25 cellular contexts compared by ENCODE assay signal in the genomic region with DNA sequence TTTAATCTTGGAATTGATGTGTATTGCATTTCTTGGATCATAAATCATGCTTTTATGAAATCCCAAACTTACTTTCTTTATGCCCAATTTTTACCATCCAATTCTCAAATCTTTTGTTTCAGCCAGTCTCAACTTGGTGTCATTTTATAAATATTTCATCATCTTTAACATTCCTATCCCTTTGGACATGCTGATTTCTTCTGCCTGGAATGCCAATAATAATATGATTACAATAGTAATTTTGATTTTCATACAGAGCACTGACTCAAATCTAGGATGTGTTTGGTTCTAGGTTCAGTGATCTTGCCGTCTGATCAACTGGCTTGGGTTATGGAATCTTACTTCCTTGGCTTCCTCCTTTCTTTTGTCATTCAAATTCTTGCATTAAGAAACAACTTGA. TPM values are rescaled to one million over a fixed set of nuclear protein-coding genes. Genes with fewer than 3 reads are reported as not detected.
DNase-seq lines count a peak whose midpoint lies in the region; ATAC-seq, FAIRE-seq and TF ChIP-seq lines count a peak whose summit lies in the region.
"Had no signal": no experiment of that assay in that cellular context is flagged by ENCODE, and none has a peak within 500 bp of the region (broad histone marks: within the 10 kb centered on the region; RNA-seq: fewer than 3 reads in every experiment).

No MANE protein-coding gene starts in this region.

- H3K27ac ChIP-seq in H1 (ENCODE audit: low read depth, low read length) (no peak overlapping the region), osteoblast (ENCODE audit: low read depth, low read length) (peak overlapping the region; percentile 71), HepG2 (ENCODE audit: extremely low read length, insufficient read depth, low read length) (no peak overlapping the region)
- H3K27ac ChIP-seq: lower lobe of right lung, Peyer's patch, SJCRH30, tibial nerve had no signal

- intact Hi-C loops in HepG2 (cut with micrococcal nuclease; ENCODE audit: unreplicated experiment): no loop called here

- H3K56ac ChIP-seq in H1 (replicated peaks; ENCODE audit: insufficient read length, low read depth, low read length): peak overlapping the region; percentile 8

- H3K4me1 ChIP-seq in H1 (replicated peaks in 1 of 4; ENCODE audit: control insufficient read depth in 3 of 4, insufficient read depth in 4 of 4, low read length in 3 of 4) (peaks cover 3 to 28% (median 15%) of the 10 kb centered on the region in 4 experiments; a peak in 6 of 7 replicates), osteoblast (ENCODE audit: insufficient read depth, low read length) (peaks cover 24% of the 10 kb centered on the region), HepG2 (ENCODE audit: insufficient read depth, low read length) (no peaks in the 10 kb centered on the region)
- H3K4me1 ChIP-seq: BE2C, Peyer's patch, SJCRH30 had no signal

- H2BK5ac ChIP-seq in H1 (ENCODE audit: low read depth, low read length): no peak overlapping the region

- peak overlapping the region; percentile 71 for H4K5ac ChIP-seq in H1 (ENCODE audit: insufficient read length, low read depth, low read length)

- no peak for ATAC-seq in HepG2
- ATAC-seq: natural killer cell had no signal

- H3K9ac ChIP-seq in H1 (replicated peaks in 1 of 4; ENCODE audit: extremely low read depth in 1 of 4, low read depth in 3 of 4, low read length in 3 of 4): no peak overlapping the region
- H3K9ac ChIP-seq in HepG2 (ENCODE audit: insufficient read depth, low read depth, low read length): no peak overlapping the region

- 0 out of 2 replicates have a peak, but pooled peaks cover 2% of the 10 kb centered on the region for H3K79me1 ChIP-seq in H1 (ENCODE audit: low read depth, low read length)

- H2AK5ac ChIP-seq in H1 (ENCODE audit: low read depth, low read length): no peak overlapping the region

- H3K4me1 Mint-ChIP-seq in IgD-negative memory B cell: peaks cover 5 to 14% (median 6%) of the 10 kb centered on the region in 3 donors

- no peaks in the 10 kb centered on the region for H4K20me1 ChIP-seq in H1 (replicated peaks in 1 of 2; ENCODE audit: control insufficient read depth in 1 of 2, insufficient read depth in 2 of 2, low read length in 2 of 2)
- H4K20me1 ChIP-seq in osteoblast (ENCODE audit: insufficient read depth, low read length): no peaks in the 10 kb centered on the region
- no peaks in the 10 kb centered on the region; the same call in 1 of the 2 replicates for H4K20me1 ChIP-seq in HepG2 (ENCODE audit: insufficient read depth, low read length)

- H3K18ac ChIP-seq in H1 (ENCODE audit: extremely low read depth, low read length): no peak overlapping the region

- H3K4me3 ChIP-seq in H1 (ENCODE audit: extremely low read depth in 1 of 4, insufficient read depth in 2 of 4, low read depth in 3 of 4, low read length in 4 of 4) (no peak overlapping the region; a peak in 1 of 8 replicates), osteoblast (ENCODE audit: insufficient read depth, low read length) (no peak overlapping the region), HepG2 (replicated peaks in 1 of 3; ENCODE audit: insufficient read depth in 1 of 3, low read depth in 2 of 3, low read length in 3 of 3) (no peak overlapping the region)
- H3K4me3 ChIP-seq: lower lobe of right lung, Peyer's patch, SJCRH30, tibial nerve had no signal

- no peak for FAIRE-seq in H1 (lab: Jason Lieb, UNC)
- no peak for FAIRE-seq in HepG2 (lab: Jason Lieb, UNC)
- FAIRE-seq: GM18507 had no signal

- no peaks in the 10 kb centered on the region for H3K9me3 ChIP-seq in H1 (ENCODE audit: insufficient read depth in 2 of 2, low read depth in 1 of 2, low read length in 1 of 2)
- no peaks in the 10 kb centered on the region for H3K9me3 ChIP-seq in osteoblast (ENCODE audit: low read depth, low read length)
- H3K9me3 ChIP-seq in HepG2 (ENCODE audit: low read length): no peaks in the 10 kb centered on the region
- H3K9me3 ChIP-seq: BE2C, lower lobe of right lung, Peyer's patch, SJCRH30, tibial nerve had no signal

- H3K27ac Mint-ChIP-seq in IgD-negative memory B cell: peak overlapping the region in 2 of 3 donors; percentile 39 to 40
- H3K27ac Mint-ChIP-seq: activated naive CD4-positive, alpha-beta T cell treated with anti-CD3 and anti-CD28 coated beads, Interleukin-2, amount 50 U/mL, for 72 hours; dendritic cell treated with granulocyte-macrophage colony-stimulating factor and Interleukin-4, amounts not matched to agents 40 ng/mL and 50 ng/mL, for 4 days; natural killer cell had no signal

- H3K79me2 ChIP-seq in H1 (ENCODE audit: control insufficient read depth in 1 of 2, insufficient read depth in 2 of 2, low read length in 2 of 2): peaks cover 1 to 77% of the 10 kb centered on the region in 2 experiments; a peak in 3 of 4 replicates
- H3K79me2 ChIP-seq in osteoblast (ENCODE audit: insufficient read depth, low read length): peaks cover 35% of the 10 kb centered on the region
- peaks cover 26% of the 10 kb centered on the region for H3K79me2 ChIP-seq in HepG2 (ENCODE audit: insufficient read depth, low read length)

- H2AFZ ChIP-seq in H1 (ENCODE audit: low read length): no peak overlapping the region
- H2AFZ ChIP-seq in osteoblast (ENCODE audit: low read length): no peak overlapping the region
- no peak overlapping the region for H2AFZ ChIP-seq in HepG2 (ENCODE audit: low read length)

- H3K4me3 Mint-ChIP-seq in IgD-negative memory B cell: no peak overlapping the region
- H3K4me3 Mint-ChIP-seq: dendritic cell treated with granulocyte-macrophage colony-stimulating factor and Interleukin-4, amounts not matched to agents 40 ng/mL and 50 ng/mL, for 4 days; natural killer cell had no signal

- H3K23ac ChIP-seq in H1 (ENCODE audit: insufficient read length): no peak overlapping the region

- TF ChIP-seq EP300 in H1 (IDR thresholded peaks at IDR 0.05; ENCODE audit: borderline replicate concordance in 1 of 2, low read depth in 2 of 2, low read length in 2 of 2) (no peak), HepG2 (IDR thresholded peaks at IDR 0.05; ENCODE audit: low read depth in 2 of 2, low read length in 2 of 2) (no peak), HepG2 (CRISPR knock-in tag; IDR thresholded peaks at IDR 0.05; ENCODE audit: borderline replicate concordance) (no peak)

- no peak overlapping the region for H2BK15ac ChIP-seq in H1 (ENCODE audit: low read length)

- no peaks in the 10 kb centered on the region for H3K27me3 Mint-ChIP-seq in IgD-negative memory B cell
- H3K27me3 Mint-ChIP-seq: dendritic cell treated with granulocyte-macrophage colony-stimulating factor and Interleukin-4, amounts not matched to agents 40 ng/mL and 50 ng/mL, for 4 days had no signal

- no peak overlapping the region for H4K8ac ChIP-seq in H1 (ENCODE audit: extremely low read depth, insufficient read depth, low read length)

- peaks cover 0 to 12% (median 0%) of the 10 kb centered on the region in 4 experiments; a peak in 2 of 8 replicates for H3K36me3 ChIP-seq in H1 (ENCODE audit: control insufficient read depth in 2 of 4, insufficient read depth in 4 of 4, low read length in 3 of 4)
- no peaks in the 10 kb centered on the region for H3K36me3 ChIP-seq in osteoblast (ENCODE audit: insufficient read depth, low read length)
- peaks cover 8 to 25% of the 10 kb centered on the region in 2 experiments; a peak in 3 of 5 replicates for H3K36me3 ChIP-seq in HepG2 (replicated peaks in 1 of 2; ENCODE audit: control insufficient read depth in 1 of 2, insufficient read depth in 2 of 2, low read length in 2 of 2)
- H3K36me3 ChIP-seq: BE2C had no signal

- CTCF ChIA-PET in H1 (lab: Charles Lee; ENCODE audit: partially characterized antibody): interaction anchor here (1.0 to 2.0 kb wide), 2 partner anchors 17 to 20 kb away, joined by 3 to 8 read pairs; no protein-coding TSS in a partner anchor
- CTCF ChIA-PET in HepG2 (lab: Yijun Ruan, JAX; ENCODE audit: low intra/inter-chr PET ratio, low total read pairs): no interaction called here

- POLR2A ChIA-PET in H1 (lab: Charles Lee; ENCODE audit: partially characterized antibody) (no interaction called here), HepG2 (lab: Yijun Ruan, JAX) (no interaction called here)

- no peak overlapping the region for H3K4ac ChIP-seq in H1 (replicated peaks; ENCODE audit: insufficient read length, low read depth, low read length)

- no peak overlapping the region for H3K14ac ChIP-seq in H1 (ENCODE audit: insufficient read length)

- no peaks in the 10 kb centered on the region for H3K9me3 Mint-ChIP-seq in IgD-negative memory B cell
- H3K9me3 Mint-ChIP-seq: activated naive CD4-positive, alpha-beta T cell treated with anti-CD3 and anti-CD28 coated beads, Interleukin-2, amount 50 U/mL, for 72 hours; dendritic cell treated with granulocyte-macrophage colony-stimulating factor and Interleukin-4, amounts not matched to agents 40 ng/mL and 50 ng/mL, for 4 days; natural killer cell had no signal

- H3K23me2 ChIP-seq in H1 (ENCODE audit: low read depth, low read length): no peaks in the 10 kb centered on the region

- H2BK12ac ChIP-seq in H1 (ENCODE audit: low read depth, low read length): no peak overlapping the region

- H2BK20ac ChIP-seq in H1 (ENCODE audit: low read length): no peak overlapping the region

- H3K4me2 ChIP-seq in H1 (ENCODE audit: insufficient read depth in 1 of 2, low read depth in 2 of 2, low read length in 2 of 2) (no peak overlapping the region), osteoblast (ENCODE audit: insufficient read depth, low read length) (peak overlapping the region; percentile 37), HepG2 (ENCODE audit: low read depth, low read length) (no peak overlapping the region)

- H3K27me3 ChIP-seq in H1 (replicated peaks in 1 of 4; ENCODE audit: control insufficient read depth in 3 of 4, extremely low read depth in 1 of 4, insufficient read depth in 3 of 4, low read length in 3 of 4) (no peaks in the 10 kb centered on the region), osteoblast (ENCODE audit: insufficient read depth, low read length) (no peaks in the 10 kb centered on the region), HepG2 (ENCODE audit: control insufficient read depth in 1 of 2, insufficient read depth in 2 of 2, low read length in 2 of 2) (no peaks in the 10 kb centered on the region)
- H3K27me3 ChIP-seq: BE2C, Peyer's patch, SJCRH30, tibial nerve had no signal

- no peak for TF ChIP-seq CTCF in H1 (IDR thresholded peaks at IDR 0.05; ENCODE audit: control extremely low read depth in 1 of 3, insufficient read depth in 1 of 3, low read depth in 1 of 3, low read length in 3 of 3)
- no peak for TF ChIP-seq CTCF in osteoblast (IDR thresholded peaks at IDR 0.05; ENCODE audit: extremely low read depth, low read depth, low read length)
- no peak for TF ChIP-seq CTCF in HepG2 (CRISPR knock-in tag; IDR thresholded peaks at IDR 0.05)

- TF ChIP-seq POLR2A in H1 (IDR thresholded peaks at IDR 0.05; ENCODE audit: control extremely low read depth in 1 of 2, low read depth in 2 of 2, low read length in 2 of 2) (no peak), HepG2 (IDR thresholded peaks at IDR 0.05; ENCODE audit: insufficient read depth in 1 of 2, low read depth in 2 of 2, low read length in 2 of 2) (no peak)

- no peak overlapping the region for H4K91ac ChIP-seq in H1 (replicated peaks; ENCODE audit: insufficient read length, low read length)

- DNase-seq in ELR (ENCODE audit: low read depth) (peak; percentile 19), H1 (ENCODE audit: low read depth in 1 of 2, low spot score in 2 of 2) (no peak), osteoblast (ENCODE audit: insufficient read length, low spot score, missing footprints) (no peak), LoVo (ENCODE audit: low spot score) (no peak), HepG2 (ENCODE audit: low spot score) (no peak), NCI-H2029 (lab: John Stamatoyannopoulos, UW) (no peak)
- DNase-seq: ACHN; anterior cingulate cortex; DMS53; GF-D8; lower lobe of right lung; natural killer cell; NCI-H1105; NCI-H2029 treated with DMSO at 0.1 percent for 48 hours; NCI-H2227 treated with DMSO at 0.1 percent for 48 hours; NCI-H526 treated with DMSO at 0.1 percent for 48 hours; Peyer's patch; SJCRH30; stimulated activated CD4-positive, alpha-beta T cell treated with anti-CD3 and anti-CD28 coated beads, Interleukin-2, amount 100 ng/mL, for 24 hours had no signal

- TF ChIP-seq RAD21 in H1 (IDR thresholded peaks at IDR 0.05 in 1 of 2, conservative IDR thresholded peaks at IDR 0.05 in 1 of 2; ENCODE audit: low read depth in 2 of 2, low read length in 2 of 2): no peak
- no peak for TF ChIP-seq RAD21 in HepG2 (CRISPR knock-in tag; IDR thresholded peaks at IDR 0.05)

- WGBS in H1 (ENCODE audit: extremely low coverage in 1 of 2, insufficient coverage in 1 of 2, insufficient read length in 1 of 2, insufficient replicate concordance in 2 of 2, low coverage in 1 of 2, low lambda C conversion rate in 2 of 2, missing lambda C conversion rate in 1 of 2), 2 experiments: 93% methylated on average over 1 of the region's 1 CpG; no CpG with 5 or more reads in 1 of the 2 experiments
- WGBS in HepG2 (ENCODE audit: low lambda C conversion rate): 80% methylated on average over 1 of the region's 1 CpG

- H3K36me3 Mint-ChIP-seq in IgD-negative memory B cell: no peaks in the 10 kb centered on the region
- H3K36me3 Mint-ChIP-seq: natural killer cell had no signal

- no TSS peak for BruUV-seq in HepG2 (replicated peaks; lab: Mats Ljungman, UMichigan)

- in situ Hi-C loops in HepG2 (cut with HindIII; ENCODE audit: extremely low pct_ligation_motif_present, low pct_unique_long_range_greater_than_20kb): no loop called here

- H2BK120ac ChIP-seq in H1 (replicated peaks; ENCODE audit: low read depth, low read length): no peak overlapping the region

RNA-seq across cellular contexts. Expression of a gene that starts 12.8 kb away (rescaled TPM):
- polyA plus RNA-seq in IgD-negative memory B cell (21.8 TPM), H1 (2011; rRNA removed) (2.1 and 3.7 TPM in 2 replicates), HepG2 (2011; rRNA removed) (1.6 and 2.1 TPM in 2 replicates)
- total RNA-seq in H1 (2021; fragmentation: NEBNext Ultra II Directional; extraction: Animal tissue kit (Norgen Biotek cat#: 25700)): 46.6 and 52.8 TPM in 2 replicates
- polyA plus RNA-seq in H1 (2011; cell fraction: cytosol; rRNA removed): 4.9 TPM
- 3.5 TPM for polyA plus RNA-seq in H1 (2011; cell fraction: nucleus; rRNA removed)
- 19.5 to 25.2 TPM (median 22.0 TPM) in 4 replicates for polyA plus RNA-seq in H1 (2012, experiment 1 of 2)
- 0.83 TPM for polyA plus RNA-seq in H1 (2012, experiment 2 of 2)
- polyA plus RNA-seq in H1 (2013, experiment 1 of 2): 93.3 TPM
- polyA plus RNA-seq in H1 (2013, experiment 2 of 2): 92.9 TPM
- 6.3 and 7.3 TPM in 2 replicates for polyA minus RNA-seq in H1 (2011; rRNA and poly(A)+ RNA removed)
- 6.0 TPM for polyA minus RNA-seq in H1 (2011; cell fraction: cytosol; rRNA and poly(A)+ RNA removed)
- 17.8 TPM for polyA minus RNA-seq in H1 (2011; cell fraction: nucleus; rRNA and poly(A)+ RNA removed)
- total RNA-seq in osteoblast (5.9 and 10.9 TPM in 2 replicates), HepG2 (2016; rRNA removed; fragmentation: Illumina TruSeq; extraction: Trizol) (37.5 and 57.1 TPM in 2 replicates)
- 0.61 and 2.3 TPM in 2 replicates for total RNA-seq in HepG2 (2016; cell fraction: cytosol; rRNA removed; fragmentation: Illumina TruSeq; extraction: Trizol; ENCODE audit: low read depth)
- total RNA-seq in HepG2 (2016; cell fraction: insoluble cytoplasmic fraction; rRNA removed; fragmentation: Illumina TruSeq; extraction: Trizol): 32.9 and 43.9 TPM in 2 replicates
- total RNA-seq in HepG2 (2016; cell fraction: membrane; rRNA removed; fragmentation: Illumina TruSeq; extraction: Trizol): 3.3 and 5.4 TPM in 2 replicates
- total RNA-seq in HepG2 (2016; cell fraction: nucleus; rRNA removed; fragmentation: Illumina TruSeq; extraction: Trizol): 30.8 and 35.0 TPM in 2 replicates
- polyA plus RNA-seq in HepG2 (2011; cell fraction: cytosol; rRNA removed): 0.55 and 1.2 TPM in 2 replicates
- polyA plus RNA-seq in HepG2 (2011; cell fraction: nucleus; rRNA removed): 0.79 and 1.7 TPM in 2 replicates
- 4.9 and 9.7 TPM in 2 replicates for polyA plus RNA-seq in HepG2 (2012)
- polyA plus RNA-seq in HepG2 (2016; cell fraction: cytosol; fragmentation: Illumina TruSeq; extraction: Trizol; ENCODE audit: low read depth): 1.6 and 1.9 TPM in 2 replicates
- 40.4 and 42.5 TPM in 2 replicates for polyA plus RNA-seq in HepG2 (2016; cell fraction: insoluble cytoplasmic fraction; fragmentation: Illumina TruSeq; extraction: Trizol; ENCODE audit: low read depth)
- polyA plus RNA-seq in HepG2 (2016; cell fraction: membrane; fragmentation: Illumina TruSeq; extraction: Trizol; ENCODE audit: low read depth): 2.0 and 2.8 TPM in 2 replicates
- 11.0 and 15.5 TPM in 2 replicates for polyA plus RNA-seq in HepG2 (2016; cell fraction: nucleus; fragmentation: Illumina TruSeq; extraction: Trizol; ENCODE audit: insufficient read depth, low read depth)
- polyA minus RNA-seq in HepG2 (2011; rRNA and poly(A)+ RNA removed; ENCODE audit: low replicate concordance): 1.8 and 2.6 TPM in 2 replicates
- 2.5 and 3.4 TPM in 2 replicates for polyA minus RNA-seq in HepG2 (2011; cell fraction: cytosol; rRNA and poly(A)+ RNA removed)
- polyA minus RNA-seq in HepG2 (2011; cell fraction: nucleus; rRNA and poly(A)+ RNA removed): 10.8 and 16.3 TPM in 2 replicates

RNA-seq across cellular contexts. Expression of a gene that starts 47.3 kb away (rescaled TPM):
- 0.59 TPM for polyA plus RNA-seq in IgD-negative memory B cell
- 0.84 and 1.5 TPM in 2 replicates for total RNA-seq in H1 (2021; fragmentation: NEBNext Ultra II Directional; extraction: Animal tissue kit (Norgen Biotek cat#: 25700))
- 0.08 and 0.26 TPM in 2 replicates for polyA plus RNA-seq in H1 (2011; rRNA removed)
- polyA plus RNA-seq in H1 (2011; cell fraction: cytosol; rRNA removed): 0.40 TPM
- 0.17 TPM for polyA plus RNA-seq in H1 (2011; cell fraction: nucleus; rRNA removed)
- 0.27 to 1.3 TPM (median 0.63 TPM) in 4 replicates for polyA plus RNA-seq in H1 (2012, experiment 1 of 2)
- not detected for polyA plus RNA-seq in H1 (2012, experiment 2 of 2)
- 1.2 TPM for polyA plus RNA-seq in H1 (2013, experiment 1 of 2)
- polyA plus RNA-seq in H1 (2013, experiment 2 of 2): 1.1 TPM
- polyA minus RNA-seq in H1 (2011; rRNA and poly(A)+ RNA removed): 0.41 and 0.66 TPM in 2 replicates
- not detected for polyA minus RNA-seq in H1 (2011; cell fraction: cytosol; rRNA and poly(A)+ RNA removed)
- polyA minus RNA-seq in H1 (2011; cell fraction: nucleus; rRNA and poly(A)+ RNA removed): 1.4 TPM
- total RNA-seq in osteoblast: 12.7 and 13.4 TPM in 2 replicates
- total RNA-seq in HepG2 (2016; rRNA removed; fragmentation: Illumina TruSeq; extraction: Trizol): not detected in 2 replicates
- not detected in 2 replicates for total RNA-seq in HepG2 (2016; cell fraction: cytosol; rRNA removed; fragmentation: Illumina TruSeq; extraction: Trizol; ENCODE audit: low read depth)
- 0.07 TPM in 1 of 2 replicates, not detected in the other for total RNA-seq in HepG2 (2016; cell fraction: insoluble cytoplasmic fraction; rRNA removed; fragmentation: Illumina TruSeq; extraction: Trizol)
- not detected in 2 replicates for total RNA-seq in HepG2 (2016; cell fraction: membrane; rRNA removed; fragmentation: Illumina TruSeq; extraction: Trizol)
- 0.44 TPM in 1 of 2 replicates, not detected in the other for total RNA-seq in HepG2 (2016; cell fraction: nucleus; rRNA removed; fragmentation: Illumina TruSeq; extraction: Trizol)
- 0.07 and 0.08 TPM in 2 replicates for polyA plus RNA-seq in HepG2 (2011; rRNA removed)
- polyA plus RNA-seq in HepG2 (2011; cell fraction: cytosol; rRNA removed): not detected in 2 replicates
- polyA plus RNA-seq in HepG2 (2011; cell fraction: nucleus; rRNA removed): 0.03 and 0.09 TPM in 2 replicates
- polyA plus RNA-seq in HepG2 (2012): 0.05 TPM in 1 of 2 replicates, not detected in the other
- polyA plus RNA-seq in HepG2 (2016; cell fraction: cytosol; fragmentation: Illumina TruSeq; extraction: Trizol; ENCODE audit: low read depth): not detected in 2 replicates
- polyA plus RNA-seq in HepG2 (2016; cell fraction: insoluble cytoplasmic fraction; fragmentation: Illumina TruSeq; extraction: Trizol; ENCODE audit: low read depth): not detected in 2 replicates
- not detected in 2 replicates for polyA plus RNA-seq in HepG2 (2016; cell fraction: membrane; fragmentation: Illumina TruSeq; extraction: Trizol; ENCODE audit: low read depth)
- not detected in 2 replicates for polyA plus RNA-seq in HepG2 (2016; cell fraction: nucleus; fragmentation: Illumina TruSeq; extraction: Trizol; ENCODE audit: insufficient read depth, low read depth)
- polyA minus RNA-seq in HepG2 (2011; rRNA and poly(A)+ RNA removed; ENCODE audit: low replicate concordance): 0.19 TPM in 1 of 2 replicates, not detected in the other
- not detected in 2 replicates for polyA minus RNA-seq in HepG2 (2011; cell fraction: cytosol; rRNA and poly(A)+ RNA removed)
- polyA minus RNA-seq in HepG2 (2011; cell fraction: nucleus; rRNA and poly(A)+ RNA removed): 0.25 and 0.26 TPM in 2 replicates
